ENCODE assay signal across 11 cellular contexts in genomic region chr2:121999273-121999672, GRCh38.
DNase-seq lines count a peak whose midpoint lies in the region; ATAC-seq and TF ChIP-seq lines count a peak whose summit lies in the region.
"Had no signal": no experiment of that assay in that cellular context is flagged by ENCODE, and none has a peak within 500 bp of the region (broad histone marks: within the 10 kb centered on the region; RNA-seq: fewer than 3 reads in every experiment).

No MANE protein-coding gene starts in this region.

- TF ChIP-seq POLR2A in prostate gland (IDR thresholded peaks at IDR 0.05): no peak
- no peak for TF ChIP-seq POLR2A in spleen (IDR thresholded peaks at IDR 0.05)

- H3K9me3 ChIP-seq in prostate gland (no peaks in the 10 kb centered on the region), spleen (no peaks in the 10 kb centered on the region)
- H3K9me3 ChIP-seq: vagina had no signal

- H3K4me1 ChIP-seq in prostate gland (replicated peaks) (no peaks in the 10 kb centered on the region), spleen (peaks cover 0 to 17% (median 3%) of the 10 kb centered on the region in 6 donors)
- H3K4me1 ChIP-seq: vagina had no signal

- H3K27me3 ChIP-seq in prostate gland (replicated peaks; ENCODE audit: insufficient read depth): no peaks in the 10 kb centered on the region
- no peaks in the 10 kb centered on the region for H3K27me3 ChIP-seq in spleen (replicated peaks in 1 of 7)
- H3K27me3 ChIP-seq: vagina had no signal

- H3K36me3 ChIP-seq in prostate gland (no peaks in the 10 kb centered on the region), spleen (no peaks in the 10 kb centered on the region)
- H3K36me3 ChIP-seq: vagina had no signal

- WGBS in prostate gland: 17% methylated on average over 6 of the region's 6 CpGs
- WGBS in spleen, 5 donors: 7 to 18% (median 12%) methylated on average over 6 of the region's 6 CpGs

- ATAC-seq in GM21576 (IDR thresholded peaks at IDR 0.05; ENCODE audit: unreplicated experiment): no peak

- no peak for TF ChIP-seq CTCF in cardiac fibroblast (IDR thresholded peaks at IDR 0.05; ENCODE audit: low read depth, low read length)
- TF ChIP-seq CTCF in prostate gland (IDR thresholded peaks at IDR 0.05): no peak
- no peak for TF ChIP-seq CTCF in spleen (IDR thresholded peaks at IDR 0.05 in 8 of 11, conservative IDR thresholded peaks at IDR 0.05 in 3 of 11)

- intact Hi-C loops in prostate gland (cut with DNase I) (no loop called here), spleen (cut with DNase I; ENCODE audit: low total_unique reads) (no loop called here)

- no peak overlapping the region for H3K27ac ChIP-seq in prostate gland
- H3K27ac ChIP-seq in spleen: peak overlapping the region in 4 of 8 donors; percentile 18 to 45 (median 36)
- no peak overlapping the region for H3K27ac ChIP-seq in caudate nucleus (ENCODE audit: low read depth, low read length)
- H3K27ac ChIP-seq: vagina had no signal

- DNase-seq in NCI-H510A treated with DMSO at 0.1 percent for 48 hours (lab: John Stamatoyannopoulos, UW) (peak; percentile 91), NCI-H510A (lab: John Stamatoyannopoulos, UW) (no peak), NCI-H226 (peak; percentile 20), cardiac fibroblast (ENCODE audit: low read depth in 2 of 2) (peak; percentile 53), prostate gland (ENCODE audit: low spot score) (peak; percentile 12), spleen (no peak), caudate nucleus (lab: John Stamatoyannopoulos, UW) (no peak)
- DNase-seq: activated B cell treated with CpG ODN at 0.5 μM for 24 hours; activated naive CD4-positive, alpha-beta T cell had no signal

- H3K4me3 ChIP-seq in cardiac fibroblast (replicated peaks in 1 of 2; ENCODE audit: low read depth in 2 of 2, low read length in 2 of 2) (no peak overlapping the region), prostate gland (no peak overlapping the region), spleen (no peak overlapping the region)
- H3K4me3 ChIP-seq: vagina had no signal

Comparison
In these comparisons a context has a peak if more than half of its experiments do, and no peak if none do; other contexts are left out.
1. DNase-seq: peak in NCI-H510A treated with DMSO at 0.1 percent for 48 hours (single experiment), NCI-H226 (single experiment), cardiac fibroblast (2 of 2) and prostate gland (single experiment); none in NCI-H510A (single experiment), spleen (single experiment) and caudate nucleus (0 of 61).